In the genomic region with DNA sequence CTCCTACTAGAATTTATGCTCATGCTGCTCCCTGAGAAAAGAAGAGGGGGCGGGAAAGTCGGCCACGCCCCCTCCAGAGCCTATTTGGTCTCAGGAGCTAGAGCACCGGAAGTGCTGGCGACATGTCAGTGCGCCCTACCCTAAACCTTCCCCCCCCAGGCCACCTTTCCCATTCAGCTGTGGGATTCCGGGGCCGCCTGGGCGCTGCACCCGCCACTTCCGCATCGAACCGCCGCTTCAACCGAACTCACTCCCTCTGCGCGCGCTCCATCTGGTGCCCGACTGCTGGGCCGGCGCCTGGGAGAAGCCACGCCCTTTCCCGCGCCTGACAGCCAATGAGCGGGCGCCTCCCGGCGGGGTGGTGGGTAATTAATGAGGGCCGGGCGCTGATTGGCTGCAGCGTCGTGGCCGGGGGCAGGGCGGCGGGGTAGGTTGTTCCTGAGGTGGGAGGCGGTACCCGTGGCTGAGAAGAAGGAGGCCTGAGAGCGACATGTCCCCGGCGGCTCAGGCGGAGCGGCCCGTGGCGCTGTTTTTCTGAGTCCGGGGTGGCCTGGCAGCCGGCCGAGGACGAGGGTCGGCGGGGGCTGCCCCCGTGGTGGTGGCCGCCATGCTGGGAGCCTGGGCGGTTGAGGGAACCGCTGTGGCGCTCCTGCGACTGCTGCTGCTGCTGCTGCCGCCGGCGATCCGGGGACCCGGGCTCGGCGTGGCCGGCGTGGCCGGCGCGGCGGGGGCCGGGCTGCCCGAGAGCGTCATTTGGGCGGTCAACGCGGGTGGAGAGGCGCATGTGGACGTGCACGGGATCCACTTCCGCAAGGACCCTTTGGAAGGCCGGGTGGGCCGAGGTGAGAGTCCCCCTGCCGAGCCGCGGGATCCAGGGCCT, we compare ENCODE assay signal across 1 cellular context.
TF ChIP-seq lines count a peak whose summit lies in the region.

A gene with protein sequence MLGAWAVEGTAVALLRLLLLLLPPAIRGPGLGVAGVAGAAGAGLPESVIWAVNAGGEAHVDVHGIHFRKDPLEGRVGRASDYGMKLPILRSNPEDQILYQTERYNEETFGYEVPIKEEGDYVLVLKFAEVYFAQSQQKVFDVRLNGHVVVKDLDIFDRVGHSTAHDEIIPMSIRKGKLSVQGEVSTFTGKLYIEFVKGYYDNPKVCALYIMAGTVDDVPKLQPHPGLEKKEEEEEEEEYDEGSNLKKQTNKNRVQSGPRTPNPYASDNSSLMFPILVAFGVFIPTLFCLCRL (plus strand): TSS at position 460 of the 880 bp plus-strand sequence. CDS start 148 bp downstream, at position 608.

TF ChIP-seq in HepG2, 621 proteins besides CTCF, POLR2A, EP300 and RAD21 (continued from another document and continues in another):
- TF ChIP-seq, protein P1, sequence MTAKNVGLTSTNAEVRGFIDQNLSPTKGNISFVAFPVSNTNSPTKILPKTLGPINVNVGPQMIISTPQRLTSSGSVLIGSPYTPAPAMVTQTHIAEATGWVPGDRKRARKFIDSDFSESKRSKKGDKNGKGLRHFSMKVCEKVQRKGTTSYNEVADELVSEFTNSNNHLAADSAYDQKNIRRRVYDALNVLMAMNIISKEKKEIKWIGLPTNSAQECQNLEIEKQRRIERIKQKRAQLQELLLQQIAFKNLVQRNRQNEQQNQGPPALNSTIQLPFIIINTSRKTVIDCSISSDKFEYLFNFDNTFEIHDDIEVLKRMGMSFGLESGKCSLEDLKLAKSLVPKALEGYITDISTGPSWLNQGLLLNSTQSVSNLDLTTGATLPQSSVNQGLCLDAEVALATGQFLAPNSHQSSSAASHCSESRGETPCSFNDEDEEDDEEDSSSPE (CRISPR knock-in tag; IDR thresholded peaks at IDR 0.05) = peak; percentile 87
- peak; percentile 80; the same call in 1 of the 2 replicates for TF ChIP-seq REPIN1 (CRISPR knock-in tag; IDR thresholded peaks at IDR 0.05; ENCODE audit: borderline replicate concordance, low read depth)
- TF ChIP-seq MATR3 (CRISPR knock-in tag; IDR thresholded peaks at IDR 0.05) = no peak
- TF ChIP-seq, protein P2, sequence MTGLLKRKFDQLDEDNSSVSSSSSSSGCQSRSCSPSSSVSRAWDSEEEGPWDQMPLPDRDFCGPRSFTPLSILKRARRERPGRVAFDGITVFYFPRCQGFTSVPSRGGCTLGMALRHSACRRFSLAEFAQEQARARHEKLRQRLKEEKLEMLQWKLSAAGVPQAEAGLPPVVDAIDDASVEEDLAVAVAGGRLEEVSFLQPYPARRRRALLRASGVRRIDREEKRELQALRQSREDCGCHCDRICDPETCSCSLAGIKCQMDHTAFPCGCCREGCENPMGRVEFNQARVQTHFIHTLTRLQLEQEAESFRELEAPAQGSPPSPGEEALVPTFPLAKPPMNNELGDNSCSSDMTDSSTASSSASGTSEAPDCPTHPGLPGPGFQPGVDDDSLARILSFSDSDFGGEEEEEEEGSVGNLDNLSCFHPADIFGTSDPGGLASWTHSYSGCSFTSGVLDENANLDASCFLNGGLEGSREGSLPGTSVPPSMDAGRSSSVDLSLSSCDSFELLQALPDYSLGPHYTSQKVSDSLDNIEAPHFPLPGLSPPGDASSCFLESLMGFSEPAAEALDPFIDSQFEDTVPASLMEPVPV (CRISPR knock-in tag; IDR thresholded peaks at IDR 0.05) = peak; percentile 97
- TF ChIP-seq ISX (CRISPR knock-in tag; conservative IDR thresholded peaks at IDR 0.05) = 0 out of 2 replicates have a peak, but pooled peaks have one; percentile 38
- TF ChIP-seq ZFP82 (CRISPR knock-in tag; IDR thresholded peaks at IDR 0.05; ENCODE audit: borderline replicate concordance) = no peak
- TF ChIP-seq RXRB (CRISPR knock-in tag; IDR thresholded peaks at IDR 0.05; ENCODE audit: borderline replicate concordance) = no peak
- TF ChIP-seq, protein P3, sequence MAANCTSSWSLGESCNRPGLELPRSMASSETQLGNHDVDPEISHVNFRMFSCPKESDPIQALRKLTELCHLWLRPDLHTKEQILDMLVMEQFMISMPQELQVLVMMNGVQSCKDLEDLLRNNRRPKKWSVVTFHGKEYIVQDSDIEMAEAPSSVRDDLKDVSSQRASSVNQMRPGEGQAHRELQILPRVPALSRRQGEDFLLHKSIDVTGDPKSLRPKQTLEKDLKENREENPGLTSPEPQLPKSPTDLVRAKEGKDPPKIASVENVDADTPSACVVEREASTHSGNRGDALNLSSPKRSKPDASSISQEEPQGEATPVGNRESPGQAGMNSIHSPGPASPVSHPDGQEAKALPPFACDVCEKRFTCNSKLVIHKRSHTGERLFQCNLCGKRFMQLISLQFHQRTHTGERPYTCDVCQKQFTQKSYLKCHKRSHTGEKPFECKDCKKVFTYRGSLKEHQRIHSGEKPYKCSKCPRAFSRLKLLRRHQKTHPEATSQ (CRISPR knock-in tag; IDR thresholded peaks at IDR 0.05; ENCODE audit: borderline replicate concordance) = peak; percentile 75; the same call in 1 of the 2 replicates
- no peak for TF ChIP-seq ZNF580 (CRISPR knock-in tag; IDR thresholded peaks at IDR 0.05; ENCODE audit: borderline replicate concordance, low read depth)
- no peak for TF ChIP-seq ZNF317 (CRISPR knock-in tag; IDR thresholded peaks at IDR 0.05)
- peak; percentile 58 for TF ChIP-seq ISL2 (CRISPR knock-in tag; IDR thresholded peaks at IDR 0.05)
- no peak for TF ChIP-seq NFE2 (CRISPR knock-in tag; IDR thresholded peaks at IDR 0.05)
- TF ChIP-seq GLI4 (CRISPR knock-in tag; IDR thresholded peaks at IDR 0.05; ENCODE audit: borderline replicate concordance) = 0 out of 2 replicates have a peak, but pooled peaks have one; percentile 4
- no peak for TF ChIP-seq ZNF550 (CRISPR knock-in tag; IDR thresholded peaks at IDR 0.05; ENCODE audit: borderline replicate concordance)
- TF ChIP-seq, protein P4, sequence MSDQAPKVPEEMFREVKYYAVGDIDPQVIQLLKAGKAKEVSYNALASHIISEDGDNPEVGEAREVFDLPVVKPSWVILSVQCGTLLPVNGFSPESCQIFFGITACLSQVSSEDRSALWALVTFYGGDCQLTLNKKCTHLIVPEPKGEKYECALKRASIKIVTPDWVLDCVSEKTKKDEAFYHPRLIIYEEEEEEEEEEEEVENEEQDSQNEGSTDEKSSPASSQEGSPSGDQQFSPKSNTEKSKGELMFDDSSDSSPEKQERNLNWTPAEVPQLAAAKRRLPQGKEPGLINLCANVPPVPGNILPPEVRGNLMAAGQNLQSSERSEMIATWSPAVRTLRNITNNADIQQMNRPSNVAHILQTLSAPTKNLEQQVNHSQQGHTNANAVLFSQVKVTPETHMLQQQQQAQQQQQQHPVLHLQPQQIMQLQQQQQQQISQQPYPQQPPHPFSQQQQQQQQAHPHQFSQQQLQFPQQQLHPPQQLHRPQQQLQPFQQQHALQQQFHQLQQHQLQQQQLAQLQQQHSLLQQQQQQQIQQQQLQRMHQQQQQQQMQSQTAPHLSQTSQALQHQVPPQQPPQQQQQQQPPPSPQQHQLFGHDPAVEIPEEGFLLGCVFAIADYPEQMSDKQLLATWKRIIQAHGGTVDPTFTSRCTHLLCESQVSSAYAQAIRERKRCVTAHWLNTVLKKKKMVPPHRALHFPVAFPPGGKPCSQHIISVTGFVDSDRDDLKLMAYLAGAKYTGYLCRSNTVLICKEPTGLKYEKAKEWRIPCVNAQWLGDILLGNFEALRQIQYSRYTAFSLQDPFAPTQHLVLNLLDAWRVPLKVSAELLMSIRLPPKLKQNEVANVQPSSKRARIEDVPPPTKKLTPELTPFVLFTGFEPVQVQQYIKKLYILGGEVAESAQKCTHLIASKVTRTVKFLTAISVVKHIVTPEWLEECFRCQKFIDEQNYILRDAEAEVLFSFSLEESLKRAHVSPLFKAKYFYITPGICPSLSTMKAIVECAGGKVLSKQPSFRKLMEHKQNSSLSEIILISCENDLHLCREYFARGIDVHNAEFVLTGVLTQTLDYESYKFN (CRISPR knock-in tag; conservative IDR thresholded peaks at IDR 0.05) = no peak; the same call in none of the 2 replicates
- TF ChIP-seq ZFP90 (CRISPR knock-in tag; IDR thresholded peaks at IDR 0.05; ENCODE audit: borderline replicate concordance) = peak; percentile 20
- TF ChIP-seq ZZZ3 (CRISPR knock-in tag; IDR thresholded peaks at IDR 0.05; ENCODE audit: borderline replicate concordance) = no peak; the same call in 1 of the 2 replicates
- no peak for TF ChIP-seq HIC2 (CRISPR knock-in tag; IDR thresholded peaks at IDR 0.05; ENCODE audit: low read depth)
- no peak for TF ChIP-seq ZNF326 (CRISPR knock-in tag; IDR thresholded peaks at IDR 0.05; ENCODE audit: borderline replicate concordance)
- peak; percentile 28; the same call in 1 of the 2 replicates for TF ChIP-seq KDM4B (CRISPR knock-in tag; IDR thresholded peaks at IDR 0.05)
- TF ChIP-seq ETV6 (CRISPR knock-in tag; conservative IDR thresholded peaks at IDR 0.05) = 0 out of 2 replicates have a peak, but pooled peaks have one; percentile 14
- no peak for TF ChIP-seq ZNF775 (CRISPR knock-in tag; IDR thresholded peaks at IDR 0.05; ENCODE audit: borderline replicate concordance)
- TF ChIP-seq SOX5 (CRISPR knock-in tag; IDR thresholded peaks at IDR 0.05; ENCODE audit: borderline replicate concordance) = no peak; the same call in 1 of the 2 replicates
- TF ChIP-seq ZNF280B (CRISPR knock-in tag; IDR thresholded peaks at IDR 0.05; ENCODE audit: borderline replicate concordance) = no peak
- no peak for TF ChIP-seq ZNF7 (CRISPR knock-in tag; IDR thresholded peaks at IDR 0.05)
- TF ChIP-seq HOXA3 (CRISPR knock-in tag; IDR thresholded peaks at IDR 0.05) = peak; percentile 82
- TF ChIP-seq, protein P5, sequence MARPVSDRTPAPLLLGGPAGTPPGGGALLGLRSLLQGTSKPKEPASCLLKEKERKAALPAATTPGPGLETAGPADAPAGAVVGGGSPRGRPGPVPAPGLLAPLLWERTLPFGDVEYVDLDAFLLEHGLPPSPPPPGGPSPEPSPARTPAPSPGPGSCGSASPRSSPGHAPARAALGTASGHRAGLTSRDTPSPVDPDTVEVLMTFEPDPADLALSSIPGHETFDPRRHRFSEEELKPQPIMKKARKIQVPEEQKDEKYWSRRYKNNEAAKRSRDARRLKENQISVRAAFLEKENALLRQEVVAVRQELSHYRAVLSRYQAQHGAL (CRISPR knock-in tag; IDR thresholded peaks at IDR 0.05; ENCODE audit: not compliant biosample characterization) = peak; percentile 16
- no peak for TF ChIP-seq ZNF850 (CRISPR knock-in tag; conservative IDR thresholded peaks at IDR 0.05)
- no peak for TF ChIP-seq MED8 (CRISPR knock-in tag; IDR thresholded peaks at IDR 0.05; ENCODE audit: insufficient replicate concordance)
- peak; percentile 66; the same call in 1 of the 2 replicates for TF ChIP-seq ATF2 (CRISPR knock-in tag; IDR thresholded peaks at IDR 0.05)
- TF ChIP-seq KDM5A (IDR thresholded peaks at IDR 0.05; ENCODE audit: borderline replicate concordance, low read length) = peak; percentile 79
- TF ChIP-seq ASH2L (IDR thresholded peaks at IDR 0.05; ENCODE audit: insufficient read length, low read depth, low read length) = peak; percentile 88
- TF ChIP-seq, protein P6, sequence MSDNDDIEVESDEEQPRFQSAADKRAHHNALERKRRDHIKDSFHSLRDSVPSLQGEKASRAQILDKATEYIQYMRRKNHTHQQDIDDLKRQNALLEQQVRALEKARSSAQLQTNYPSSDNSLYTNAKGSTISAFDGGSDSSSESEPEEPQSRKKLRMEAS (IDR thresholded peaks at IDR 0.05) = peak; percentile 79
- TF ChIP-seq ZNF616 (CRISPR knock-in tag; IDR thresholded peaks at IDR 0.05; ENCODE audit: low read depth) = no peak
- TF ChIP-seq STAG1 (CRISPR knock-in tag; IDR thresholded peaks at IDR 0.05) = no peak
- peak; percentile 71; the same call in 1 of the 2 replicates for TF ChIP-seq ARID2 (CRISPR knock-in tag; IDR thresholded peaks at IDR 0.05; ENCODE audit: borderline replicate concordance)
- no peak for TF ChIP-seq NFKBIZ (CRISPR knock-in tag; IDR thresholded peaks at IDR 0.05)
- TF ChIP-seq ZNF547 (CRISPR knock-in tag; IDR thresholded peaks at IDR 0.05) = peak; percentile 67
- TF ChIP-seq CREB3 (CRISPR knock-in tag; IDR thresholded peaks at IDR 0.05) = no peak
- peak; percentile 10; the same call in 1 of the 2 replicates for TF ChIP-seq CENPT (CRISPR knock-in tag; IDR thresholded peaks at IDR 0.05; ENCODE audit: low read depth)
